20 cellular contexts compared by ENCODE assay signal in genomic region chr18:3162181-3162580, GRCh38. TPM values are rescaled to one million over a fixed set of nuclear protein-coding genes. Genes with fewer than 3 reads are reported as not detected.
DNase-seq lines count a peak whose midpoint lies in the region; ATAC-seq and TF ChIP-seq lines count a peak whose summit lies in the region.
"Had no signal": no experiment of that assay in that cellular context is flagged by ENCODE, and none has a peak within 500 bp of the region (broad histone marks: within the 10 kb centered on the region; RNA-seq: fewer than 3 reads in every experiment).

No MANE protein-coding gene starts in this region.

- no peaks in the 10 kb centered on the region for H3K36me3 Mint-ChIP-seq in activated CD4-positive, alpha-beta T cell treated with anti-CD3 and anti-CD28 coated beads, Interleukin-2, amount 10 ng/mL, durations not matched to agents 24 days and 14 days (ENCODE audit: low read depth)
- H3K36me3 Mint-ChIP-seq in stimulated activated naive B cell treated with anti-CD40 and anti-IgM and Interleukin-4, amounts not matched to agents 10 μg/mL and 1 μg/mL and 100 μg/mL, for 72 hours = peaks cover 0 to 6% of the 10 kb centered on the region in 2 donors

- intact Hi-C loops in activated CD4-positive, alpha-beta T cell treated with anti-CD3 and anti-CD28 coated beads, Interleukin-2, amount 10 ng/mL, durations not matched to agents 24 days and 14 days (cut with micrococcal nuclease) = no loop called here

- H3K9me2 ChIP-seq in SU-DHL-6 (replicated peaks; ENCODE audit: insufficient read depth, low read length) = no peaks in the 10 kb centered on the region

- TF ChIP-seq CTCF in SU-DHL-6 (IDR thresholded peaks at IDR 0.05; ENCODE audit: insufficient read depth, low read length, poor library complexity, severe bottlenecking) (no peak), fibroblast of mammary gland (conservative IDR thresholded peaks at IDR 0.05; ENCODE audit: control insufficient read depth, insufficient read depth, low read depth, low read length) (no peak)

- H2AFZ ChIP-seq in SU-DHL-6 (ENCODE audit: low read depth, low read length, severe bottlenecking) = peak overlapping the region; percentile 31

- H3K4me3 ChIP-seq in SU-DHL-6 (ENCODE audit: insufficient read depth, low read length, poor library complexity, severe bottlenecking) (no peak overlapping the region), fibroblast of mammary gland (ENCODE audit: control insufficient read depth, low read depth, low read length) (no peak overlapping the region)

- no peaks in the 10 kb centered on the region for H3K27me3 ChIP-seq in SU-DHL-6 (ENCODE audit: low read length)

- H3K4me3 Mint-ChIP-seq in activated CD4-positive, alpha-beta T cell treated with anti-CD3 and anti-CD28 coated beads, Interleukin-2, amount 10 ng/mL, durations not matched to agents 24 days and 14 days = no peak overlapping the region
- no peak overlapping the region for H3K4me3 Mint-ChIP-seq in stimulated activated naive B cell treated with anti-CD40 and anti-IgM and Interleukin-4, amounts not matched to agents 10 μg/mL and 1 μg/mL and 100 μg/mL, for 72 hours
- H3K4me3 Mint-ChIP-seq: activated CD8-positive, alpha-beta T cell treated with anti-CD3 and anti-CD28 coated beads for 36 hours; activated T-helper 1 cell treated with anti-CD3 and anti-CD28 coated beads, Interleukin-12 subunit alpha, Interleukin-12 subunit beta, Interleukin-2, Interleukin-4 antibody, amounts not matched to agents 30 ng/mL and 10 ng/mL and 1 ng/mL, durations not matched to agents 14 hours and 24 hours and 36 hours; central memory CD8-positive, alpha-beta T cell; memory B cell; stimulated activated naive CD8-positive, alpha-beta T cell treated with anti-CD3 and anti-CD28 coated beads, Interleukin-15, amount 100 ng/mL, for 72 hours had no signal

- no peaks in the 10 kb centered on the region for H4K20me1 ChIP-seq in SU-DHL-6 (ENCODE audit: low read depth, low read length)

- no peak overlapping the region for H3K27ac ChIP-seq in SU-DHL-6 (ENCODE audit: low read depth, low read length)
- H3K27ac ChIP-seq: HL-60, KMS-11 had no signal

- ATAC-seq in stimulated activated naive B cell treated with anti-CD40 and anti-IgM and Interleukin-4, amounts not matched to agents 10 μg/mL and 1 μg/mL and 100 μg/mL, for 72 hours (replicated peaks) = no peak
- ATAC-seq in GM21423 (IDR thresholded peaks at IDR 0.05; ENCODE audit: unreplicated experiment) (no peak), GM21367 (IDR thresholded peaks at IDR 0.05; ENCODE audit: unreplicated experiment) (no peak)
- ATAC-seq: activated CD8-positive, alpha-beta T cell treated with anti-CD3 and anti-CD28 coated beads for 36 hours; stimulated activated naive CD8-positive, alpha-beta T cell treated with anti-CD3 and anti-CD28 coated beads, Interleukin-15, amount 100 ng/mL, for 72 hours had no signal

- H3F3A ChIP-seq in SU-DHL-6 (ENCODE audit: insufficient read depth) = no peaks in the 10 kb centered on the region

- H3K36me3 ChIP-seq in SU-DHL-6 (ENCODE audit: low read length) = no peaks in the 10 kb centered on the region

- peak; percentile 30 for DNase-seq in activated CD4-positive, alpha-beta T cell treated with anti-CD3 and anti-CD28 coated beads, Interleukin-2, amount 10 ng/mL, durations not matched to agents 24 days and 14 days
- no peak for DNase-seq in activated CD4-positive, alpha-beta T cell treated with anti-CD3 and anti-CD28 coated beads for 1 hour
- DNase-seq in fibroblast of mammary gland (ENCODE audit: low read depth) (peak; percentile 45), Ammon's horn (ENCODE audit: low spot score) (no peak)
- DNase-seq in stimulated activated naive B cell treated with anti-CD40 and anti-IgM and Interleukin-4, amounts not matched to agents 10 μg/mL and 1 μg/mL and 100 μg/mL, for 72 hours = no peak
- DNase-seq: activated CD8-positive, alpha-beta T cell treated with anti-CD3 and anti-CD28 coated beads for 36 hours; C1 segment of cervical spinal cord; DMS153; NCI-H1694; NCI-H446 treated with DMSO at 0.1 percent for 48 hours; stimulated activated CD4-positive, alpha-beta T cell treated with anti-CD3 and anti-CD28 coated beads, Interleukin-15, amount 100 ng/mL, for 24 hours; stimulated activated naive CD8-positive, alpha-beta T cell treated with anti-CD3 and anti-CD28 coated beads, Interleukin-15, amount 100 ng/mL, for 72 hours had no signal

- no peaks in the 10 kb centered on the region for H3K4me1 Mint-ChIP-seq in activated CD4-positive, alpha-beta T cell treated with anti-CD3 and anti-CD28 coated beads, Interleukin-2, amount 10 ng/mL, durations not matched to agents 24 days and 14 days
- peaks cover 3 to 16% of the 10 kb centered on the region in 2 donors for H3K4me1 Mint-ChIP-seq in stimulated activated naive B cell treated with anti-CD40 and anti-IgM and Interleukin-4, amounts not matched to agents 10 μg/mL and 1 μg/mL and 100 μg/mL, for 72 hours
- H3K4me1 Mint-ChIP-seq: central memory CD8-positive, alpha-beta T cell; memory B cell; stimulated activated naive CD8-positive, alpha-beta T cell treated with anti-CD3 and anti-CD28 coated beads, Interleukin-15, amount 100 ng/mL, for 72 hours had no signal

- no peaks in the 10 kb centered on the region for H3K79me2 ChIP-seq in SU-DHL-6 (ENCODE audit: insufficient read depth, low read length)

- H3K4me2 ChIP-seq in SU-DHL-6 (ENCODE audit: low read depth, low read length, poor library complexity, severe bottlenecking) = no peak overlapping the region
- H3K4me2 ChIP-seq: KMS-11 had no signal

- no peak overlapping the region for H3K9ac ChIP-seq in SU-DHL-6 (ENCODE audit: low read length)
- H3K9ac ChIP-seq: KMS-11 had no signal

- H3K9me3 ChIP-seq in SU-DHL-6 (ENCODE audit: insufficient read depth, low read length) = no peaks in the 10 kb centered on the region

- no peak overlapping the region for H3K27ac Mint-ChIP-seq in activated CD4-positive, alpha-beta T cell treated with anti-CD3 and anti-CD28 coated beads, Interleukin-2, amount 10 ng/mL, durations not matched to agents 24 days and 14 days
- peak overlapping the region; percentile 65 for H3K27ac Mint-ChIP-seq in stimulated activated naive B cell treated with anti-CD40 and anti-IgM and Interleukin-4, amounts not matched to agents 10 μg/mL and 1 μg/mL and 100 μg/mL, for 72 hours
- H3K27ac Mint-ChIP-seq: activated CD8-positive, alpha-beta T cell treated with anti-CD3 and anti-CD28 coated beads for 36 hours; activated T-helper 1 cell treated with anti-CD3 and anti-CD28 coated beads, Interleukin-12 subunit alpha, Interleukin-12 subunit beta, Interleukin-2, Interleukin-4 antibody, amounts not matched to agents 30 ng/mL and 10 ng/mL and 1 ng/mL, durations not matched to agents 14 hours and 24 hours and 36 hours; memory B cell; stimulated activated naive CD8-positive, alpha-beta T cell treated with anti-CD3 and anti-CD28 coated beads, Interleukin-15, amount 100 ng/mL, for 72 hours had no signal

- H3K27me3 Mint-ChIP-seq in activated CD4-positive, alpha-beta T cell treated with anti-CD3 and anti-CD28 coated beads, Interleukin-2, amount 10 ng/mL, durations not matched to agents 24 days and 14 days = peaks cover 3% of the 10 kb centered on the region
- H3K27me3 Mint-ChIP-seq in stimulated activated naive B cell treated with anti-CD40 and anti-IgM and Interleukin-4, amounts not matched to agents 10 μg/mL and 1 μg/mL and 100 μg/mL, for 72 hours = no peaks in the 10 kb centered on the region
- H3K27me3 Mint-ChIP-seq: activated CD8-positive, alpha-beta T cell treated with anti-CD3 and anti-CD28 coated beads for 36 hours; central memory CD8-positive, alpha-beta T cell; memory B cell; stimulated activated naive CD8-positive, alpha-beta T cell treated with anti-CD3 and anti-CD28 coated beads, Interleukin-15, amount 100 ng/mL, for 72 hours had no signal

- H3K9me3 Mint-ChIP-seq in activated CD4-positive, alpha-beta T cell treated with anti-CD3 and anti-CD28 coated beads, Interleukin-2, amount 10 ng/mL, durations not matched to agents 24 days and 14 days = no peaks in the 10 kb centered on the region
- no peaks in the 10 kb centered on the region for H3K9me3 Mint-ChIP-seq in stimulated activated naive B cell treated with anti-CD40 and anti-IgM and Interleukin-4, amounts not matched to agents 10 μg/mL and 1 μg/mL and 100 μg/mL, for 72 hours
- H3K9me3 Mint-ChIP-seq: activated CD8-positive, alpha-beta T cell treated with anti-CD3 and anti-CD28 coated beads for 36 hours; activated T-helper 1 cell treated with anti-CD3 and anti-CD28 coated beads, Interleukin-12 subunit alpha, Interleukin-12 subunit beta, Interleukin-2, Interleukin-4 antibody, amounts not matched to agents 30 ng/mL and 10 ng/mL and 1 ng/mL, durations not matched to agents 14 hours and 24 hours and 36 hours; central memory CD8-positive, alpha-beta T cell; memory B cell; stimulated activated naive CD8-positive, alpha-beta T cell treated with anti-CD3 and anti-CD28 coated beads, Interleukin-15, amount 100 ng/mL, for 72 hours had no signal

RNA-seq across cellular contexts. Expression of gene MYOM1, which starts 57.6 kb away (rescaled TPM):
- total RNA-seq in activated CD4-positive, alpha-beta T cell treated with anti-CD3 and anti-CD28 coated beads, Interleukin-2, amount 10 ng/mL, durations not matched to agents 24 days and 14 days = 0.75 and 1.3 TPM in 2 replicates

Comparison
In these comparisons a context has a peak if more than half of its experiments do, and no peak if none do; other contexts are left out.
1. DNase-seq: peak in activated CD4-positive, alpha-beta T cell treated with anti-CD3 and anti-CD28 coated beads, Interleukin-2, amount 10 ng/mL, durations not matched to agents 24 days and 14 days (single experiment) and fibroblast of mammary gland (single experiment); none in activated CD4-positive, alpha-beta T cell treated with anti-CD3 and anti-CD28 coated beads for 1 hour (single experiment), stimulated activated naive B cell treated with anti-CD40 and anti-IgM and Interleukin-4, amounts not matched to agents 10 μg/mL and 1 μg/mL and 100 μg/mL, for 72 hours (single experiment) and Ammon's horn (single experiment).